3 cellular contexts compared by ENCODE assay signal in the genomic region with DNA sequence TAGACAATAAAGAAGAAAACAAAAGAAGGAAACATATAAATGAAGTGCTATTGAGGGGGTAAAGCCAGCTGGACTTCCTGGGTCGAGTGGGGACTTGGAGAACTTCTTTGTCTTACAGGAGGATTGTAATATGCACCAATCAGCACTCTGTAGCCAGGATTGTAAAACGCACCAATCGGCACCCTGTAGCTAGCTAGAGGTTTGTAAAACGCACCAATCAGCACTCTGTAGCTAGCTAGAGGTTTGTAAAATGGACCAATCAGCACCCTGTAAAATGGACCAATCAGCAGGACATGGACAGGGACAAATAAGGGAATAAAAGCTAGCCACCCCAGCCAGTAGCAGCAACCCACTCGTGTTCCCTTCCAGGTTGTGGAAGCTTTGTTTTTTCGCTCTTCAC.
TF ChIP-seq lines count a peak whose summit lies in the region.

No MANE protein-coding gene starts in this region.

TF ChIP-seq in A549, 52 proteins besides CTCF, POLR2A, EP300 and RAD21:
- peak; percentile 33 for TF ChIP-seq MAFK (IDR thresholded peaks at IDR 0.05; ENCODE audit: partially characterized antibody)

TF ChIP-seq in K562, 482 proteins besides CTCF, POLR2A, EP300 and RAD21:
- TF ChIP-seq CC2D1A (IDR thresholded peaks at IDR 0.05) (peak; percentile 75; the same call in 1 of the 2 replicates), CBX3 (IDR thresholded peaks at IDR 0.05; ENCODE audit: borderline replicate concordance in 1 of 2, low read length in 2 of 2) (0 out of 3 replicates have a peak, but pooled peaks of 1 of the 2 experiments have one; percentile 14), MBD2 (IDR thresholded peaks at IDR 0.05; ENCODE audit: borderline replicate concordance, low read depth) (peak; percentile 37; the same call in 1 of the 2 replicates), RBM25 (IDR thresholded peaks at IDR 0.05; ENCODE audit: low read depth, low read length, severe bottlenecking) (peak; percentile 53), ASH1L (IDR thresholded peaks at IDR 0.05; ENCODE audit: borderline replicate concordance, low read depth, partially characterized antibody) (peak; percentile 62), NFYB (IDR thresholded peaks at IDR 0.05; ENCODE audit: extremely low read depth, insufficient read length) (peak; percentile 81), ZNF316 (IDR thresholded peaks at IDR 0.05) (peak; percentile 35; the same call in 1 of the 2 replicates)
- TF ChIP-seq, protein P1, sequence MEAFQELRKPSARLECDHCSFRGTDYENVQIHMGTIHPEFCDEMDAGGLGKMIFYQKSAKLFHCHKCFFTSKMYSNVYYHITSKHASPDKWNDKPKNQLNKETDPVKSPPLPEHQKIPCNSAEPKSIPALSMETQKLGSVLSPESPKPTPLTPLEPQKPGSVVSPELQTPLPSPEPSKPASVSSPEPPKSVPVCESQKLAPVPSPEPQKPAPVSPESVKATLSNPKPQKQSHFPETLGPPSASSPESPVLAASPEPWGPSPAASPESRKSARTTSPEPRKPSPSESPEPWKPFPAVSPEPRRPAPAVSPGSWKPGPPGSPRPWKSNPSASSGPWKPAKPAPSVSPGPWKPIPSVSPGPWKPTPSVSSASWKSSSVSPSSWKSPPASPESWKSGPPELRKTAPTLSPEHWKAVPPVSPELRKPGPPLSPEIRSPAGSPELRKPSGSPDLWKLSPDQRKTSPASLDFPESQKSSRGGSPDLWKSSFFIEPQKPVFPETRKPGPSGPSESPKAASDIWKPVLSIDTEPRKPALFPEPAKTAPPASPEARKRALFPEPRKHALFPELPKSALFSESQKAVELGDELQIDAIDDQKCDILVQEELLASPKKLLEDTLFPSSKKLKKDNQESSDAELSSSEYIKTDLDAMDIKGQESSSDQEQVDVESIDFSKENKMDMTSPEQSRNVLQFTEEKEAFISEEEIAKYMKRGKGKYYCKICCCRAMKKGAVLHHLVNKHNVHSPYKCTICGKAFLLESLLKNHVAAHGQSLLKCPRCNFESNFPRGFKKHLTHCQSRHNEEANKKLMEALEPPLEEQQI (IDR thresholded peaks at IDR 0.05) = peak; percentile 29; the same call in 1 of the 2 replicates

TF ChIP-seq in HepG2, 621 proteins besides CTCF, POLR2A, EP300 and RAD21:
- TF ChIP-seq NFYC (CRISPR knock-in tag; IDR thresholded peaks at IDR 0.05) (peak; percentile 46), NFYB (CRISPR knock-in tag; IDR thresholded peaks at IDR 0.05) (peak; percentile 43; the same call in 1 of the 2 replicates), MAFF (IDR thresholded peaks at IDR 0.05; ENCODE audit: low read depth, low read length) (peak; percentile 30; the same call in 1 of the 2 replicates), MAFK (conservative IDR thresholded peaks at IDR 0.05 in 1 of 2, IDR thresholded peaks at IDR 0.05 in 1 of 2; ENCODE audit: low read length in 2 of 2) (peak; percentile 10 to 44; a peak in 2 of 4 replicates)
